In genomic region chr1:202957733-202958543, GRCh38 we compare ENCODE assay signal across 1 cellular context.
TF ChIP-seq lines count a peak whose summit lies in the region.

A gene with protein sequence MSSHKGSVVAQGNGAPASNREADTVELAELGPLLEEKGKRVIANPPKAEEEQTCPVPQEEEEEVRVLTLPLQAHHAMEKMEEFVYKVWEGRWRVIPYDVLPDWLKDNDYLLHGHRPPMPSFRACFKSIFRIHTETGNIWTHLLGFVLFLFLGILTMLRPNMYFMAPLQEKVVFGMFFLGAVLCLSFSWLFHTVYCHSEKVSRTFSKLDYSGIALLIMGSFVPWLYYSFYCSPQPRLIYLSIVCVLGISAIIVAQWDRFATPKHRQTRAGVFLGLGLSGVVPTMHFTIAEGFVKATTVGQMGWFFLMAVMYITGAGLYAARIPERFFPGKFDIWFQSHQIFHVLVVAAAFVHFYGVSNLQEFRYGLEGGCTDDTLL (minus strand): TSS chr1:202958312. CDS start chr1:202951070, 7,242 bp downstream.

TF ChIP-seq in K562, 482 proteins besides CTCF, POLR2A, EP300 and RAD21 (continued from another document and continues in another):
- TF ChIP-seq, protein P1, sequence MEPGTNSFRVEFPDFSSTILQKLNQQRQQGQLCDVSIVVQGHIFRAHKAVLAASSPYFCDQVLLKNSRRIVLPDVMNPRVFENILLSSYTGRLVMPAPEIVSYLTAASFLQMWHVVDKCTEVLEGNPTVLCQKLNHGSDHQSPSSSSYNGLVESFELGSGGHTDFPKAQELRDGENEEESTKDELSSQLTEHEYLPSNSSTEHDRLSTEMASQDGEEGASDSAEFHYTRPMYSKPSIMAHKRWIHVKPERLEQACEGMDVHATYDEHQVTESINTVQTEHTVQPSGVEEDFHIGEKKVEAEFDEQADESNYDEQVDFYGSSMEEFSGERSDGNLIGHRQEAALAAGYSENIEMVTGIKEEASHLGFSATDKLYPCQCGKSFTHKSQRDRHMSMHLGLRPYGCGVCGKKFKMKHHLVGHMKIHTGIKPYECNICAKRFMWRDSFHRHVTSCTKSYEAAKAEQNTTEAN (CRISPR knock-in tag; IDR thresholded peaks at IDR 0.05) = 0 out of 2 replicates have a peak, but pooled peaks have one; percentile 13
- TF ChIP-seq ZNF12 (CRISPR knock-in tag; IDR thresholded peaks at IDR 0.05) (peak; percentile 65; the same call in 1 of the 2 replicates), SUPT5H (IDR thresholded peaks at IDR 0.05) (0 out of 2 replicates have a peak, but pooled peaks have one; percentile 64), NFIX (CRISPR knock-in tag; IDR thresholded peaks at IDR 0.05; ENCODE audit: low read depth) (no peak), CBFA2T2 (conservative IDR thresholded peaks at IDR 0.05) (no peak), ZNF324 (CRISPR knock-in tag; IDR thresholded peaks at IDR 0.05) (no peak), E2F4 (CRISPR knock-in tag; IDR thresholded peaks at IDR 0.05; ENCODE audit: low read depth) (no peak), MBD2 (IDR thresholded peaks at IDR 0.05; ENCODE audit: borderline replicate concordance, low read depth) (peak; percentile 45; the same call in 1 of the 2 replicates), NFE2 (IDR thresholded peaks at IDR 0.05; ENCODE audit: low read depth) (no peak), TOE1 (IDR thresholded peaks at IDR 0.05; ENCODE audit: borderline replicate concordance) (no peak), TOE1 (CRISPR knock-in tag; IDR thresholded peaks at IDR 0.05; ENCODE audit: borderline replicate concordance, low read depth) (peak; percentile 76; the same call in 1 of the 2 replicates), TBL1XR1 (IDR thresholded peaks at IDR 0.05; ENCODE audit: low read length in 2 of 2) (no peak), DPF2 (IDR thresholded peaks at IDR 0.05) (peak; percentile 18; the same call in 1 of the 2 replicates), CHD2 (IDR thresholded peaks at IDR 0.05; ENCODE audit: low read depth, low read length) (peak; percentile 63; the same call in 1 of the 2 replicates), ID3 (CRISPR knock-in tag; IDR thresholded peaks at IDR 0.05) (no peak), ID3 (tag; IDR thresholded peaks at IDR 0.05) (peak; percentile 76), ZNF212 (CRISPR knock-in tag; IDR thresholded peaks at IDR 0.05) (no peak), JUND (IDR thresholded peaks at IDR 0.05; ENCODE audit: borderline replicate concordance, low read depth, low read length) (peak; percentile 69), JUND (tag; IDR thresholded peaks at IDR 0.05; ENCODE audit: borderline replicate concordance, low read depth, low read length) (no peak; the same call in 2 of the 3 replicates), TAF1 (IDR thresholded peaks at IDR 0.05; ENCODE audit: control insufficient read depth, extremely low read depth, insufficient read depth, low read length, severe bottlenecking) (peak; percentile 72), STAG1 (CRISPR knock-in tag; IDR thresholded peaks at IDR 0.05; ENCODE audit: borderline replicate concordance) (no peak; the same call in 1 of the 2 replicates), ZNF395 (CRISPR knock-in tag; IDR thresholded peaks at IDR 0.05) (peak; percentile 69; the same call in 1 of the 2 replicates), CHD1 (IDR thresholded peaks at IDR 0.05; ENCODE audit: low read length) (no peak), ZBTB1 (CRISPR knock-in tag; IDR thresholded peaks at IDR 0.05; ENCODE audit: borderline replicate concordance, low read depth) (0 out of 2 replicates have a peak, but pooled peaks have one; percentile 17), ZNF174 (CRISPR knock-in tag; IDR thresholded peaks at IDR 0.05) (no peak), DACH1 (IDR thresholded peaks at IDR 0.05; ENCODE audit: partially characterized antibody) (no peak), ILF3 (IDR thresholded peaks at IDR 0.05; ENCODE audit: borderline replicate concordance) (no peak; the same call in 1 of the 2 replicates), RBM22 (IDR thresholded peaks at IDR 0.05; ENCODE audit: low read depth, low read length, poor library complexity, severe bottlenecking) (peak; percentile 64), GABPB1 (CRISPR knock-in tag; IDR thresholded peaks at IDR 0.05) (0 out of 2 replicates have a peak, but pooled peaks have one; percentile 13), ZNF431 (CRISPR knock-in tag; IDR thresholded peaks at IDR 0.05) (peak; percentile 29; the same call in 1 of the 2 replicates), MYC (IDR thresholded peaks at IDR 0.05; ENCODE audit: low read depth, low read length) (no peak), MYC (CRISPR knock-in tag; IDR thresholded peaks at IDR 0.05; ENCODE audit: borderline replicate concordance, low read depth) (peak; percentile 47; the same call in 1 of the 2 replicates), HCFC1 (IDR thresholded peaks at IDR 0.05; ENCODE audit: low read depth, low read length) (peak; percentile 64)
- TF ChIP-seq, protein P2, sequence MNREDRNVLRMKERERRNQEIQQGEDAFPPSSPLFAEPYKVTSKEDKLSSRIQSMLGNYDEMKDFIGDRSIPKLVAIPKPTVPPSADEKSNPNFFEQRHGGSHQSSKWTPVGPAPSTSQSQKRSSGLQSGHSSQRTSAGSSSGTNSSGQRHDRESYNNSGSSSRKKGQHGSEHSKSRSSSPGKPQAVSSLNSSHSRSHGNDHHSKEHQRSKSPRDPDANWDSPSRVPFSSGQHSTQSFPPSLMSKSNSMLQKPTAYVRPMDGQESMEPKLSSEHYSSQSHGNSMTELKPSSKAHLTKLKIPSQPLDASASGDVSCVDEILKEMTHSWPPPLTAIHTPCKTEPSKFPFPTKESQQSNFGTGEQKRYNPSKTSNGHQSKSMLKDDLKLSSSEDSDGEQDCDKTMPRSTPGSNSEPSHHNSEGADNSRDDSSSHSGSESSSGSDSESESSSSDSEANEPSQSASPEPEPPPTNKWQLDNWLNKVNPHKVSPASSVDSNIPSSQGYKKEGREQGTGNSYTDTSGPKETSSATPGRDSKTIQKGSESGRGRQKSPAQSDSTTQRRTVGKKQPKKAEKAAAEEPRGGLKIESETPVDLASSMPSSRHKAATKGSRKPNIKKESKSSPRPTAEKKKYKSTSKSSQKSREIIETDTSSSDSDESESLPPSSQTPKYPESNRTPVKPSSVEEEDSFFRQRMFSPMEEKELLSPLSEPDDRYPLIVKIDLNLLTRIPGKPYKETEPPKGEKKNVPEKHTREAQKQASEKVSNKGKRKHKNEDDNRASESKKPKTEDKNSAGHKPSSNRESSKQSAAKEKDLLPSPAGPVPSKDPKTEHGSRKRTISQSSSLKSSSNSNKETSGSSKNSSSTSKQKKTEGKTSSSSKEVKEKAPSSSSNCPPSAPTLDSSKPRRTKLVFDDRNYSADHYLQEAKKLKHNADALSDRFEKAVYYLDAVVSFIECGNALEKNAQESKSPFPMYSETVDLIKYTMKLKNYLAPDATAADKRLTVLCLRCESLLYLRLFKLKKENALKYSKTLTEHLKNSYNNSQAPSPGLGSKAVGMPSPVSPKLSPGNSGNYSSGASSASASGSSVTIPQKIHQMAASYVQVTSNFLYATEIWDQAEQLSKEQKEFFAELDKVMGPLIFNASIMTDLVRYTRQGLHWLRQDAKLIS (CRISPR knock-in tag; IDR thresholded peaks at IDR 0.05) = 0 out of 2 replicates have a peak, but pooled peaks have one; percentile 44
- TF ChIP-seq, protein P3, sequence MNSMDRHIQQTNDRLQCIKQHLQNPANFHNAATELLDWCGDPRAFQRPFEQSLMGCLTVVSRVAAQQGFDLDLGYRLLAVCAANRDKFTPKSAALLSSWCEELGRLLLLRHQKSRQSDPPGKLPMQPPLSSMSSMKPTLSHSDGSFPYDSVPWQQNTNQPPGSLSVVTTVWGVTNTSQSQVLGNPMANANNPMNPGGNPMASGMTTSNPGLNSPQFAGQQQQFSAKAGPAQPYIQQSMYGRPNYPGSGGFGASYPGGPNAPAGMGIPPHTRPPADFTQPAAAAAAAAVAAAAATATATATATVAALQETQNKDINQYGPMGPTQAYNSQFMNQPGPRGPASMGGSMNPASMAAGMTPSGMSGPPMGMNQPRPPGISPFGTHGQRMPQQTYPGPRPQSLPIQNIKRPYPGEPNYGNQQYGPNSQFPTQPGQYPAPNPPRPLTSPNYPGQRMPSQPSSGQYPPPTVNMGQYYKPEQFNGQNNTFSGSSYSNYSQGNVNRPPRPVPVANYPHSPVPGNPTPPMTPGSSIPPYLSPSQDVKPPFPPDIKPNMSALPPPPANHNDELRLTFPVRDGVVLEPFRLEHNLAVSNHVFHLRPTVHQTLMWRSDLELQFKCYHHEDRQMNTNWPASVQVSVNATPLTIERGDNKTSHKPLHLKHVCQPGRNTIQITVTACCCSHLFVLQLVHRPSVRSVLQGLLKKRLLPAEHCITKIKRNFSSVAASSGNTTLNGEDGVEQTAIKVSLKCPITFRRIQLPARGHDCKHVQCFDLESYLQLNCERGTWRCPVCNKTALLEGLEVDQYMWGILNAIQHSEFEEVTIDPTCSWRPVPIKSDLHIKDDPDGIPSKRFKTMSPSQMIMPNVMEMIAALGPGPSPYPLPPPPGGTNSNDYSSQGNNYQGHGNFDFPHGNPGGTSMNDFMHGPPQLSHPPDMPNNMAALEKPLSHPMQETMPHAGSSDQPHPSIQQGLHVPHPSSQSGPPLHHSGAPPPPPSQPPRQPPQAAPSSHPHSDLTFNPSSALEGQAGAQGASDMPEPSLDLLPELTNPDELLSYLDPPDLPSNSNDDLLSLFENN (IDR thresholded peaks at IDR 0.05; ENCODE audit: low read depth in 2 of 2, low read length in 2 of 2) = 0 out of 4 replicates have a peak, but pooled peaks of 1 of the 2 experiments have one; percentile 40
- TF ChIP-seq, protein P4, sequence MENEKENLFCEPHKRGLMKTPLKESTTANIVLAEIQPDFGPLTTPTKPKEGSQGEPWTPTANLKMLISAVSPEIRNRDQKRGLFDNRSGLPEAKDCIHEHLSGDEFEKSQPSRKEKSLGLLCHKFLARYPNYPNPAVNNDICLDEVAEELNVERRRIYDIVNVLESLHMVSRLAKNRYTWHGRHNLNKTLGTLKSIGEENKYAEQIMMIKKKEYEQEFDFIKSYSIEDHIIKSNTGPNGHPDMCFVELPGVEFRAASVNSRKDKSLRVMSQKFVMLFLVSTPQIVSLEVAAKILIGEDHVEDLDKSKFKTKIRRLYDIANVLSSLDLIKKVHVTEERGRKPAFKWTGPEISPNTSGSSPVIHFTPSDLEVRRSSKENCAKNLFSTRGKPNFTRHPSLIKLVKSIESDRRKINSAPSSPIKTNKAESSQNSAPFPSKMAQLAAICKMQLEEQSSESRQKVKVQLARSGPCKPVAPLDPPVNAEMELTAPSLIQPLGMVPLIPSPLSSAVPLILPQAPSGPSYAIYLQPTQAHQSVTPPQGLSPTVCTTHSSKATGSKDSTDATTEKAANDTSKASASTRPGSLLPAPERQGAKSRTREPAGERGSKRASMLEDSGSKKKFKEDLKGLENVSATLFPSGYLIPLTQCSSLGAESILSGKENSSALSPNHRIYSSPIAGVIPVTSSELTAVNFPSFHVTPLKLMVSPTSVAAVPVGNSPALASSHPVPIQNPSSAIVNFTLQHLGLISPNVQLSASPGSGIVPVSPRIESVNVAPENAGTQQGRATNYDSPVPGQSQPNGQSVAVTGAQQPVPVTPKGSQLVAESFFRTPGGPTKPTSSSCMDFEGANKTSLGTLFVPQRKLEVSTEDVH (IDR thresholded peaks at IDR 0.05; ENCODE audit: low read depth, partially characterized antibody) = no peak
- TF ChIP-seq, protein P5, sequence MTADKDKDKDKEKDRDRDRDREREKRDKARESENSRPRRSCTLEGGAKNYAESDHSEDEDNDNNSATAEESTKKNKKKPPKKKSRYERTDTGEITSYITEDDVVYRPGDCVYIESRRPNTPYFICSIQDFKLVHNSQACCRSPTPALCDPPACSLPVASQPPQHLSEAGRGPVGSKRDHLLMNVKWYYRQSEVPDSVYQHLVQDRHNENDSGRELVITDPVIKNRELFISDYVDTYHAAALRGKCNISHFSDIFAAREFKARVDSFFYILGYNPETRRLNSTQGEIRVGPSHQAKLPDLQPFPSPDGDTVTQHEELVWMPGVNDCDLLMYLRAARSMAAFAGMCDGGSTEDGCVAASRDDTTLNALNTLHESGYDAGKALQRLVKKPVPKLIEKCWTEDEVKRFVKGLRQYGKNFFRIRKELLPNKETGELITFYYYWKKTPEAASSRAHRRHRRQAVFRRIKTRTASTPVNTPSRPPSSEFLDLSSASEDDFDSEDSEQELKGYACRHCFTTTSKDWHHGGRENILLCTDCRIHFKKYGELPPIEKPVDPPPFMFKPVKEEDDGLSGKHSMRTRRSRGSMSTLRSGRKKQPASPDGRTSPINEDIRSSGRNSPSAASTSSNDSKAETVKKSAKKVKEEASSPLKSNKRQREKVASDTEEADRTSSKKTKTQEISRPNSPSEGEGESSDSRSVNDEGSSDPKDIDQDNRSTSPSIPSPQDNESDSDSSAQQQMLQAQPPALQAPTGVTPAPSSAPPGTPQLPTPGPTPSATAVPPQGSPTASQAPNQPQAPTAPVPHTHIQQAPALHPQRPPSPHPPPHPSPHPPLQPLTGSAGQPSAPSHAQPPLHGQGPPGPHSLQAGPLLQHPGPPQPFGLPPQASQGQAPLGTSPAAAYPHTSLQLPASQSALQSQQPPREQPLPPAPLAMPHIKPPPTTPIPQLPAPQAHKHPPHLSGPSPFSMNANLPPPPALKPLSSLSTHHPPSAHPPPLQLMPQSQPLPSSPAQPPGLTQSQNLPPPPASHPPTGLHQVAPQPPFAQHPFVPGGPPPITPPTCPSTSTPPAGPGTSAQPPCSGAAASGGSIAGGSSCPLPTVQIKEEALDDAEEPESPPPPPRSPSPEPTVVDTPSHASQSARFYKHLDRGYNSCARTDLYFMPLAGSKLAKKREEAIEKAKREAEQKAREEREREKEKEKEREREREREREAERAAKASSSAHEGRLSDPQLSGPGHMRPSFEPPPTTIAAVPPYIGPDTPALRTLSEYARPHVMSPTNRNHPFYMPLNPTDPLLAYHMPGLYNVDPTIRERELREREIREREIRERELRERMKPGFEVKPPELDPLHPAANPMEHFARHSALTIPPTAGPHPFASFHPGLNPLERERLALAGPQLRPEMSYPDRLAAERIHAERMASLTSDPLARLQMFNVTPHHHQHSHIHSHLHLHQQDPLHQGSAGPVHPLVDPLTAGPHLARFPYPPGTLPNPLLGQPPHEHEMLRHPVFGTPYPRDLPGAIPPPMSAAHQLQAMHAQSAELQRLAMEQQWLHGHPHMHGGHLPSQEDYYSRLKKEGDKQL (CRISPR knock-in tag; IDR thresholded peaks at IDR 0.05; ENCODE audit: borderline replicate concordance) = no peak
